In genomic region chr12:57006809-57007475, GRCh38 we compare ENCODE assay signal across 8 cellular contexts. TPM values are rescaled to one million over a fixed set of nuclear protein-coding genes. Genes with fewer than 3 reads are reported as not detected.
DNase-seq lines count a peak whose midpoint lies in the region; ATAC-seq, FAIRE-seq and TF ChIP-seq lines count a peak whose summit lies in the region.

No MANE protein-coding gene starts in this region.

- no peak for TF ChIP-seq POLR2A in GM12878 (IDR thresholded peaks at IDR 0.05; ENCODE audit: low read depth, low read length)

- FAIRE-seq in GM12878 (lab: Jason Lieb, UNC) = no peak

- H3K27ac Mint-ChIP-seq in IgD-negative memory B cell = peak overlapping the region; percentile 53 to 84 (median 74)
- H3K27ac Mint-ChIP-seq in naive thymus-derived CD4-positive, alpha-beta T cell = peak overlapping the region; percentile 92 to 95 (median 95)

- no TSS peak for BruUV-seq in GM12878 (replicated peaks; lab: Mats Ljungman, UMichigan)

- no peaks in the 10 kb centered on the region for H3K27me3 Mint-ChIP-seq in IgD-negative memory B cell
- no peaks in the 10 kb centered on the region for H3K27me3 Mint-ChIP-seq in naive thymus-derived CD4-positive, alpha-beta T cell

- no peak for TF ChIP-seq RAD21 in GM12878 (IDR thresholded peaks at IDR 0.05; ENCODE audit: insufficient read depth, low read depth, low read length)

- H3K36me3 ChIP-seq in GM12878 (ENCODE audit: control insufficient read depth in 2 of 2, insufficient read depth in 2 of 2, low read length in 1 of 2) = 0 out of 4 replicates have a peak, but pooled peaks cover 1 to 6% of the 10 kb centered on the region in 2 experiments
- peaks cover 0 to 29% (median 0%) of the 10 kb centered on the region in 3 experiments for H3K36me3 ChIP-seq in naive thymus-derived CD4-positive, alpha-beta T cell (ENCODE audit: control insufficient read depth in 2 of 3, insufficient read depth in 3 of 3, low read length in 3 of 3)

- H3K4me3 ChIP-seq in AG04450 (ENCODE audit: low read depth, low read length) (peak overlapping the region; percentile 48), GM12878 (peak overlapping the region; percentile 49; the same call in 1 of the 2 replicates)
- peak overlapping the region; percentile 23 for H3K4me3 ChIP-seq in naive thymus-derived CD4-positive, alpha-beta T cell (ENCODE audit: low read length)

- CTCF ChIA-PET in AG04450 (lab: Charles Lee) (interaction anchor here (0.5 to 15.4 kb wide), 15 partner anchors 8 to 371 kb away, joined by 3 to 273 read pairs (median 4); partner anchors contain the start of genes MYO1A and TAC3), GM12878 (lab: Yijun Ruan, JAX) (interaction anchor here (0.6 to 12.1 kb wide), 13 partner anchors 8 to 252 kb away, joined by 3 to 177 read pairs (median 5); partner anchors contain the start of genes PRIM1 and STAT6)
- CTCF ChIA-PET in naive thymus-derived CD4-positive, alpha-beta T cell (lab: Charles Lee) = interaction anchor here (0.6 to 11.4 kb wide), 11 partner anchors 10 to 105 kb away, joined by 3 to 241 read pairs (median 6); partner anchors contain the start of gene STAT6

- H3K9me3 Mint-ChIP-seq in IgD-negative memory B cell = no peaks in the 10 kb centered on the region
- H3K9me3 Mint-ChIP-seq in naive thymus-derived CD4-positive, alpha-beta T cell = no peaks in the 10 kb centered on the region

- no peaks in the 10 kb centered on the region; the same call in 1 of the 2 replicates for H3K9me3 ChIP-seq in AG04450 (ENCODE audit: control insufficient read depth, insufficient read depth, low read length)
- no peaks in the 10 kb centered on the region for H3K9me3 ChIP-seq in GM12878 (replicated peaks; ENCODE audit: control insufficient read depth, insufficient read depth, low read length)
- no peaks in the 10 kb centered on the region for H3K9me3 ChIP-seq in naive thymus-derived CD4-positive, alpha-beta T cell (ENCODE audit: control insufficient read depth in 2 of 3, low read length in 3 of 3)

- peaks cover 6% of the 10 kb centered on the region for H3K79me2 ChIP-seq in GM12878 (ENCODE audit: control insufficient read depth, insufficient read depth, low read length)

- H3K27me3 ChIP-seq in AG04450 (ENCODE audit: control insufficient read depth, insufficient read depth, low read length) (no peaks in the 10 kb centered on the region), GM12878 (replicated peaks in 1 of 2; ENCODE audit: control insufficient read depth in 2 of 2, insufficient read depth in 2 of 2, low read length in 1 of 2) (no peaks in the 10 kb centered on the region)
- no peaks in the 10 kb centered on the region for H3K27me3 ChIP-seq in naive thymus-derived CD4-positive, alpha-beta T cell (ENCODE audit: control insufficient read depth in 2 of 2, insufficient read depth in 2 of 2, low read length in 2 of 2)

- H3K4me1 ChIP-seq in GM12878 (ENCODE audit: control insufficient read depth, insufficient read depth, low read length) = peaks cover 13% of the 10 kb centered on the region
- H3K4me1 ChIP-seq in naive thymus-derived CD4-positive, alpha-beta T cell (ENCODE audit: control insufficient read depth in 2 of 2, insufficient read depth in 2 of 2, low read length in 2 of 2) = peaks cover 17 to 47% of the 10 kb centered on the region in 2 donors

- no peak for DNase-seq in AG04450 (ENCODE audit: low read depth, low spot score)
- DNase-seq in GM12878 (ENCODE audit: low read depth, low spot score) = no peak
- DNase-seq in naive thymus-derived CD4-positive, alpha-beta T cell = peak in 5 of 9 donors; percentile 23 to 50 (median 33)
- DNase-seq in activated CD4-positive, CD25-positive, alpha-beta regulatory T cell treated with anti-CD3 and anti-CD28 coated beads, Interleukin-2, amount 50 U/mL, for 72 hours = no peak
- no peak for DNase-seq in AG20443 (ENCODE audit: low spot score)
- DNase-seq in NCI-H526 treated with DMSO at 0.1 percent for 48 hours (lab: John Stamatoyannopoulos, UW) = no peak

- POLR2A ChIA-PET in AG04450 (lab: Yijun Ruan, JAX) = no interaction called here
- POLR2A ChIA-PET in GM12878 (lab: Charles Lee) = interaction anchor here (1.2 kb wide), 1 partner anchor 105 kb away, joined by 5 read pairs; the partner anchor contains the start of gene STAT6
- POLR2A ChIA-PET in naive thymus-derived CD4-positive, alpha-beta T cell (lab: Charles Lee) = interaction anchor here (0.6 to 5.7 kb wide), 6 partner anchors 11 to 316 kb away, joined by 3 to 39 read pairs (median 4); partner anchors contain the start of gene STAT6

- H3K4me1 Mint-ChIP-seq in IgD-negative memory B cell = peaks cover 23 to 36% (median 34%) of the 10 kb centered on the region in 3 donors
- peaks cover 39 to 80% (median 76%) of the 10 kb centered on the region in 7 donors for H3K4me1 Mint-ChIP-seq in naive thymus-derived CD4-positive, alpha-beta T cell

- peak overlapping the region; percentile 77 to 93 (median 87) for H3K4me3 Mint-ChIP-seq in IgD-negative memory B cell
- H3K4me3 Mint-ChIP-seq in naive thymus-derived CD4-positive, alpha-beta T cell = peak overlapping the region; percentile 82 to 93 (median 90)

- TF ChIP-seq CTCF in AG04450 (IDR thresholded peaks at IDR 0.05; ENCODE audit: low read depth, low read length) = no peak
- no peak for TF ChIP-seq CTCF in GM12878 (IDR thresholded peaks at IDR 0.05 in 2 of 3, conservative IDR thresholded peaks at IDR 0.05 in 1 of 3; ENCODE audit: control insufficient read depth in 2 of 3, extremely low read depth in 1 of 3, insufficient read depth in 1 of 3, low read depth in 3 of 3, low read length in 3 of 3)

- H2AFZ ChIP-seq in GM12878 (ENCODE audit: control insufficient read depth, low read depth, low read length) = peak overlapping the region; percentile 20

- no peak overlapping the region for H3K9ac ChIP-seq in GM12878 (ENCODE audit: control insufficient read depth, insufficient read depth, low read length)

- SMC1A ChIA-PET in GM12878 (lab: Charles Lee; ENCODE audit: uncharacterized antibody, unreplicated experiment) = interaction anchor here (1.5 to 12.3 kb wide), 4 partner anchors 19 to 248 kb away, joined by 6 to 125 read pairs (median 32); partner anchors contain the start of genes HSD17B6 and STAT6

- 50% methylated on average over 10 of the region's 10 CpGs for WGBS in GM12878 (ENCODE audit: insufficient coverage, insufficient replicate concordance, low lambda C conversion rate, missing lambda C conversion rate)

- RAD21 ChIA-PET in GM12878 (lab: Charles Lee; ENCODE audit: unreplicated experiment) = interaction anchor here (1.7 to 3.1 kb wide), 4 partner anchors 19 to 105 kb away, joined by 4 to 20 read pairs (median 6); partner anchors contain the start of gene STAT6

- 0 out of 2 replicates have a peak overlapping the region, but pooled peaks have one; percentile 14 for H3K4me2 ChIP-seq in GM12878 (ENCODE audit: control insufficient read depth, insufficient read depth)

- TF ChIP-seq EP300 in GM12878 (IDR thresholded peaks at IDR 0.05; ENCODE audit: borderline replicate concordance in 1 of 2, control insufficient read depth in 1 of 2, low read depth in 2 of 2, low read length in 2 of 2) = no peak

- H4K20me1 ChIP-seq in GM12878 (ENCODE audit: control insufficient read depth, insufficient read depth) = no peaks in the 10 kb centered on the region

- intact Hi-C loops in GM12878 (cut with micrococcal nuclease; ENCODE audit: unreplicated experiment) = no loop called here
- intact Hi-C loops in naive thymus-derived CD4-positive, alpha-beta T cell (cut with micrococcal nuclease) = loop anchor here (2.0 to 5.0 kb wide), 6 partner anchors 120 to 890 kb away; partner anchors contain the start of genes LRP1 (in 1 of the 2), PTGES3 (in 1 of the 2), RPL41 (in 1 of the 2) and ZC3H10 (in 1 of the 2)

- H3K36me3 Mint-ChIP-seq in IgD-negative memory B cell = peaks cover 2% of the 10 kb centered on the region
- peaks cover 8 to 25% (median 17%) of the 10 kb centered on the region in 5 donors for H3K36me3 Mint-ChIP-seq in naive thymus-derived CD4-positive, alpha-beta T cell

- in situ Hi-C loops in GM12878 (cut with MboI) = no loop called here

- no peak overlapping the region for H3K27ac ChIP-seq in AG04450 (ENCODE audit: low read depth, low read length)
- H3K27ac ChIP-seq in GM12878 (ENCODE audit: control insufficient read depth, insufficient read depth) = no peak overlapping the region
- peak overlapping the region; percentile 74 for H3K27ac ChIP-seq in naive thymus-derived CD4-positive, alpha-beta T cell (ENCODE audit: low read depth, low read length)

- no peak for ATAC-seq in GM12878
- ATAC-seq in naive thymus-derived CD4-positive, alpha-beta T cell = peak; percentile 3
- ATAC-seq in GM21529 (IDR thresholded peaks at IDR 0.05; ENCODE audit: unreplicated experiment) = no peak

RNA-seq across cellular contexts. Expression of gene ZBTB39, which starts 0.6 kb away (rescaled TPM):
- polyA plus RNA-seq in AG04450 (2011; rRNA removed) (5.8 and 6.4 TPM in 2 replicates), IgD-negative memory B cell (3.2 TPM), GM12878 (2011; rRNA removed) (5.2 and 6.8 TPM in 2 replicates), GM12878 (2014; fragmentation: Illumina TruSeq; extraction: Trizol) (4.7 and 4.8 TPM in 2 replicates), GM12878 (2014; fragmentation: Nextera tagmentation; extraction: Ambion mirVana) (under 1 TPM; 0.88 to 0.93 TPM), GM12878 (2014; rRNA removed) (4.2 and 4.4 TPM in 2 replicates), GM12878 (2016; fragmentation: Nextera tagmentation; extraction: Ambion mirVana) (1 to 10 TPM; 3.0 to 4.4 TPM)
- 10.2 and 12.0 TPM in 2 replicates for polyA minus RNA-seq in AG04450 (2011; rRNA and poly(A)+ RNA removed)
- total RNA-seq in GM12878 (2013; cell fraction: nucleolus; rRNA removed) = 14.3 and 16.7 TPM in 2 replicates
- total RNA-seq in GM12878 (2014; rRNA removed) (5.0 and 5.3 TPM in 2 replicates), GM12878 (2014; rRNA removed; fragmentation: Illumina TruSeq; extraction: Trizol) (4.0 and 4.1 TPM in 2 replicates), GM12878 (2021) (5.6 and 6.0 TPM in 2 replicates)
- 3.0 TPM for polyA plus RNA-seq in GM12878 (2011; ENCODE audit: low read depth)
- 5.6 and 6.2 TPM in 2 replicates for polyA plus RNA-seq in GM12878 (2011; cell fraction: cytosol; rRNA removed)
- polyA plus RNA-seq in GM12878 (2011; cell fraction: nucleus; rRNA removed) = 9.2 TPM in 2 replicates
- 3.3 and 3.6 TPM in 2 replicates for polyA plus RNA-seq in GM12878 (2012)
- polyA minus RNA-seq in GM12878 (2011; rRNA and poly(A)+ RNA removed) = 8.4 and 9.3 TPM in 2 replicates
- polyA minus RNA-seq in GM12878 (2011; cell fraction: cytosol; rRNA and poly(A)+ RNA removed) = 2.5 and 2.8 TPM in 2 replicates
- 9.3 and 13.8 TPM in 2 replicates for polyA minus RNA-seq in GM12878 (2011; cell fraction: nucleus; rRNA and poly(A)+ RNA removed)
- total RNA-seq in naive thymus-derived CD4-positive, alpha-beta T cell = 10 to 100 TPM in 3 of 5 experiments, 1 to 10 TPM in 2; 5.8 to 12.9 (median 10.7) TPM
- 1 to 10 TPM; 2.2 to 3.2 TPM for polyA plus RNA-seq in naive thymus-derived CD4-positive, alpha-beta T cell

RNA-seq across cellular contexts. Expression of gene TAC3, which starts 9.4 kb away (rescaled TPM):
- polyA plus RNA-seq in AG04450 (2011; rRNA removed) (8.0 and 8.9 TPM in 2 replicates), IgD-negative memory B cell (not detected), GM12878 (2011; rRNA removed) (0.11 and 0.13 TPM in 2 replicates), GM12878 (2014; fragmentation: Illumina TruSeq; extraction: Trizol) (not detected in 2 replicates), GM12878 (2014; fragmentation: Nextera tagmentation; extraction: Ambion mirVana) (under 1 TPM; 0.13 to 0.18 TPM), GM12878 (2014; rRNA removed) (not detected in 2 replicates), GM12878 (2016; fragmentation: Nextera tagmentation; extraction: Ambion mirVana) (not detected)
- polyA minus RNA-seq in AG04450 (2011; rRNA and poly(A)+ RNA removed) = 1.00 and 1.8 TPM in 2 replicates
- not detected in 2 replicates for total RNA-seq in GM12878 (2013; cell fraction: nucleolus; rRNA removed)
- total RNA-seq in GM12878 (2014; rRNA removed) (not detected in 2 replicates), GM12878 (2014; rRNA removed; fragmentation: Illumina TruSeq; extraction: Trizol) (not detected in 2 replicates), GM12878 (2021) (not detected in 2 replicates)
- polyA plus RNA-seq in GM12878 (2011; ENCODE audit: low read depth) = not detected
- polyA plus RNA-seq in GM12878 (2011; cell fraction: cytosol; rRNA removed) = not detected in 2 replicates
- 0.15 and 0.22 TPM in 2 replicates for polyA plus RNA-seq in GM12878 (2011; cell fraction: nucleus; rRNA removed)
- not detected in 2 replicates for polyA plus RNA-seq in GM12878 (2012)
- polyA minus RNA-seq in GM12878 (2011; rRNA and poly(A)+ RNA removed) = not detected in 2 replicates
- not detected in 2 replicates for polyA minus RNA-seq in GM12878 (2011; cell fraction: cytosol; rRNA and poly(A)+ RNA removed)
- polyA minus RNA-seq in GM12878 (2011; cell fraction: nucleus; rRNA and poly(A)+ RNA removed) = not detected in 2 replicates
- total RNA-seq in naive thymus-derived CD4-positive, alpha-beta T cell = 1 to 10 TPM in 1 of 5 experiments, under 1 TPM in 3, not detected in 1; 0.49 to 1.1 (median 0.74) TPM
- polyA plus RNA-seq in naive thymus-derived CD4-positive, alpha-beta T cell = not detected

RNA-seq across cellular contexts. Expression of gene MYO1A, which starts 43.0 kb away (rescaled TPM):
- polyA plus RNA-seq in AG04450 (2011; rRNA removed) = not detected in 2 replicates
- polyA minus RNA-seq in AG04450 (2011; rRNA and poly(A)+ RNA removed) = 0.04 TPM in 1 of 2 replicates, not detected in the other
- polyA plus RNA-seq in IgD-negative memory B cell = not detected
- total RNA-seq in GM12878 (2013; cell fraction: nucleolus; rRNA removed) = 0.34 and 0.98 TPM in 2 replicates
- 0.05 TPM in 1 of 2 replicates, not detected in the other for total RNA-seq in GM12878 (2014; rRNA removed)
- total RNA-seq in GM12878 (2014; rRNA removed; fragmentation: Illumina TruSeq; extraction: Trizol) = 0.13 and 0.14 TPM in 2 replicates
- 0.08 and 0.10 TPM in 2 replicates for total RNA-seq in GM12878 (2021)
- polyA plus RNA-seq in GM12878 (2011; ENCODE audit: low read depth) = not detected
- polyA plus RNA-seq in GM12878 (2011; rRNA removed) = 0.16 and 0.23 TPM in 2 replicates
- 0.09 and 0.15 TPM in 2 replicates for polyA plus RNA-seq in GM12878 (2011; cell fraction: cytosol; rRNA removed)
- polyA plus RNA-seq in GM12878 (2011; cell fraction: nucleus; rRNA removed) = 1.1 and 2.2 TPM in 2 replicates
- 0.22 and 0.43 TPM in 2 replicates for polyA plus RNA-seq in GM12878 (2012)
- 0.16 TPM in 1 of 2 replicates, not detected in the other for polyA plus RNA-seq in GM12878 (2014; fragmentation: Illumina TruSeq; extraction: Trizol)
- under 1 TPM in 1 of 2 experiments, not detected in 1; 0.05 TPM for polyA plus RNA-seq in GM12878 (2014; fragmentation: Nextera tagmentation; extraction: Ambion mirVana)
- polyA plus RNA-seq in GM12878 (2014; rRNA removed) = 0.01 and 0.15 TPM in 2 replicates
- polyA plus RNA-seq in GM12878 (2016; fragmentation: Nextera tagmentation; extraction: Ambion mirVana) = under 1 TPM; 0.27 to 0.34 TPM
- 0.51 and 1.9 TPM in 2 replicates for polyA minus RNA-seq in GM12878 (2011; rRNA and poly(A)+ RNA removed)
- polyA minus RNA-seq in GM12878 (2011; cell fraction: cytosol; rRNA and poly(A)+ RNA removed) = not detected in 2 replicates
- polyA minus RNA-seq in GM12878 (2011; cell fraction: nucleus; rRNA and poly(A)+ RNA removed) = 0.48 and 0.97 TPM in 2 replicates
- 1 to 10 TPM; 1.3 to 2.3 (median 1.9) TPM for total RNA-seq in naive thymus-derived CD4-positive, alpha-beta T cell
- under 1 TPM; 0.56 to 0.68 TPM for polyA plus RNA-seq in naive thymus-derived CD4-positive, alpha-beta T cell

RNA-seq across cellular contexts. Expression of gene RDH16, which starts 49.5 kb away (rescaled TPM):
- polyA plus RNA-seq in AG04450 (2011; rRNA removed) (0.06 TPM in 1 of 2 replicates, not detected in the other), IgD-negative memory B cell (0.09 TPM), GM12878 (2011; rRNA removed) (0.03 and 0.05 TPM in 2 replicates), GM12878 (2014; fragmentation: Illumina TruSeq; extraction: Trizol) (0.09 TPM in 1 of 2 replicates, not detected in the other), GM12878 (2014; fragmentation: Nextera tagmentation; extraction: Ambion mirVana) (under 1 TPM; 0.04 to 0.08 TPM), GM12878 (2014; rRNA removed) (0.15 and 0.18 TPM in 2 replicates), GM12878 (2016; fragmentation: Nextera tagmentation; extraction: Ambion mirVana) (under 1 TPM; 0.05 to 0.07 TPM)
- polyA minus RNA-seq in AG04450 (2011; rRNA and poly(A)+ RNA removed) = 0.17 TPM in 1 of 2 replicates, not detected in the other
- total RNA-seq in GM12878 (2013; cell fraction: nucleolus; rRNA removed) = 0.98 and 1.3 TPM in 2 replicates
- total RNA-seq in GM12878 (2014; rRNA removed) (0.05 and 0.06 TPM in 2 replicates), GM12878 (2014; rRNA removed; fragmentation: Illumina TruSeq; extraction: Trizol) (0.04 TPM in 1 of 2 replicates, not detected in the other), GM12878 (2021) (0.31 TPM in 1 of 2 replicates, not detected in the other)
- polyA plus RNA-seq in GM12878 (2011; ENCODE audit: low read depth) = 0.21 TPM
- 0.04 and 0.05 TPM in 2 replicates for polyA plus RNA-seq in GM12878 (2011; cell fraction: cytosol; rRNA removed)
- 0.70 and 0.76 TPM in 2 replicates for polyA plus RNA-seq in GM12878 (2011; cell fraction: nucleus; rRNA removed)
- polyA plus RNA-seq in GM12878 (2012) = 0.15 and 0.19 TPM in 2 replicates
- polyA minus RNA-seq in GM12878 (2011; rRNA and poly(A)+ RNA removed) = 0.07 and 0.10 TPM in 2 replicates
- polyA minus RNA-seq in GM12878 (2011; cell fraction: cytosol; rRNA and poly(A)+ RNA removed) = not detected in 2 replicates
- 0.12 TPM in 1 of 2 replicates, not detected in the other for polyA minus RNA-seq in GM12878 (2011; cell fraction: nucleus; rRNA and poly(A)+ RNA removed)
- total RNA-seq in naive thymus-derived CD4-positive, alpha-beta T cell = 1 to 10 TPM in 3 of 5 experiments, under 1 TPM in 2; 0.44 to 2.0 (median 1.2) TPM
- polyA plus RNA-seq in naive thymus-derived CD4-positive, alpha-beta T cell = under 1 TPM; 0.19 to 0.22 TPM

Comparison
In these comparisons a context has a peak if more than half of its experiments do, and no peak if none do; other contexts are left out.
1. DNase-seq: peak in naive thymus-derived CD4-positive, alpha-beta T cell (5 of 9); none in AG04450 (single experiment), GM12878 (single experiment), activated CD4-positive, CD25-positive, alpha-beta regulatory T cell treated with anti-CD3 and anti-CD28 coated beads, Interleukin-2, amount 50 U/mL, for 72 hours (single experiment), AG20443 (single experiment) and NCI-H526 treated with DMSO at 0.1 percent for 48 hours (single experiment).
2. Peak in every context shown above with its lines, with median percentiles within 50 percentile points of each other: H3K4me3 ChIP-seq.